In the genomic region with DNA sequence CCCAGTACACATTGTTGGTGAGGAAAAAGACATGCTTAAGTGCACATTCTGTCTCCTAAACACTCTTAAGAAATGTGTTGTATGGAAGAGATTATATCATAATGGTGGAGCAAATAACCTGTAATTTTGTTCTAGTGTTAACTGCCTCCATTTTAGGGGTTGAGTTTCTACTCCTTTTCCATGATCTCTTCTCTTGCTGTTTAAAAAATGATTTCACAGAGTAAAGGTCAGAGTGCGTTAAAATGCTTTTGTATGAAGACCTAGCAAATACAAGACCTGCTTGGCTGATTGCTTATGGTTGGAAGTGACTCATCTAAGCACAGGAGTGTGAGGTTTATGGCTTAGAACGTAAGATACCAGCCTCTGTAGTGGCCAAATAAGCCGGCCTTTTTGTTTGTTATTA, we compare ENCODE assay signal across 15 cellular contexts.
DNase-seq lines count a peak whose midpoint lies in the region; ATAC-seq, FAIRE-seq and TF ChIP-seq lines count a peak whose summit lies in the region.
"Had no signal": no experiment of that assay in that cellular context is flagged by ENCODE, and none has a peak within 500 bp of the region (broad histone marks: within the 10 kb centered on the region; RNA-seq: fewer than 3 reads in every experiment).

No MANE protein-coding gene starts in this region.

- FAIRE-seq in pancreas (lab: Jason Lieb, UNC): no peak
- FAIRE-seq: GM12891 had no signal

- H3K4me3 ChIP-seq in choroid plexus epithelial cell (ENCODE audit: low read depth, low read length) (no peak overlapping the region), pancreas (no peak overlapping the region), HAP-1 (no peak overlapping the region)
- H3K4me3 ChIP-seq: ascending aorta, right lobe of liver had no signal

- in situ Hi-C loops in HAP-1 (cut with MboI; ENCODE audit: low sequenced_read_pairs): no loop called here

- intact Hi-C loops in pancreas (cut with DNase I): no loop called here

- ATAC-seq in pancreas: peak; percentile 21 to 60 (median 42)

- H3K4me1 ChIP-seq in pancreas (peaks cover 2 to 11% (median 7%) of the 10 kb centered on the region in 3 donors), HAP-1 (peaks cover 15% of the 10 kb centered on the region)
- H3K4me1 ChIP-seq: ascending aorta had no signal

- no peaks in the 10 kb centered on the region for H3K9me3 ChIP-seq in pancreas
- H3K9me3 ChIP-seq in HAP-1: no peaks in the 10 kb centered on the region
- H3K9me3 ChIP-seq: ascending aorta, right lobe of liver had no signal

- H3K36me3 ChIP-seq in pancreas (no peaks in the 10 kb centered on the region), HAP-1 (replicated peaks) (peaks cover 7% of the 10 kb centered on the region)
- H3K36me3 ChIP-seq: ascending aorta, right lobe of liver had no signal

- TF ChIP-seq CTCF in choroid plexus epithelial cell (conservative IDR thresholded peaks at IDR 0.05; ENCODE audit: low read depth, low read length): no peak
- TF ChIP-seq CTCF in pancreas (IDR thresholded peaks at IDR 0.05): no peak
- TF ChIP-seq CTCF in GM20000 (IDR thresholded peaks at IDR 0.05; ENCODE audit: extremely low read depth, missing control alignments): no peak

- H3K27me3 ChIP-seq in pancreas (no peaks in the 10 kb centered on the region), HAP-1 (ENCODE audit: low read depth) (no peaks in the 10 kb centered on the region)
- H3K27me3 ChIP-seq: ascending aorta, right lobe of liver had no signal

- H3K27ac ChIP-seq in pancreas: no peak overlapping the region
- H3K27ac ChIP-seq: 22Rv1, ascending aorta, KMS-11, right lobe of liver had no signal

- DNase-seq in NCI-H146 (lab: John Stamatoyannopoulos, UW) (peak; percentile 42), NCI-H146 treated with DMSO at 0.1 percent for 48 hours (lab: John Stamatoyannopoulos, UW; ENCODE audit: unreplicated experiment) (no peak), NCI-H2227 treated with DMSO at 0.1 percent for 48 hours (lab: John Stamatoyannopoulos, UW) (peak; percentile 98), choroid plexus epithelial cell (ENCODE audit: low read depth) (peak; percentile 88), pancreas (no peak), GM20000 (ENCODE audit: low spot score) (no peak), HAP-1 (ENCODE audit: low spot score in 2 of 2) (no peak)
- DNase-seq in stimulated activated naive CD4-positive, alpha-beta T cell treated with Interleukin-2 at 50 U/mL for 16 hours (lab: John Stamatoyannopoulos, UW): no peak
- DNase-seq: activated CD8-positive, alpha-beta memory T cell treated with anti-CD3 and anti-CD28 coated beads, Interleukin-2, amount 50 U/mL, for 48 hours; NCI-H2171 treated with DMSO at 0.1 percent for 48 hours; right lobe of liver had no signal

- WGBS in pancreas, 2 donors: 61 to 75% methylated on average over 3 of the region's 3 CpGs

Comparison
In these comparisons a context has a peak if more than half of its experiments do, and no peak if none do; other contexts are left out.
1. DNase-seq: peak in NCI-H146 (single experiment), NCI-H2227 treated with DMSO at 0.1 percent for 48 hours (single experiment) and choroid plexus epithelial cell (single experiment); none in NCI-H146 treated with DMSO at 0.1 percent for 48 hours (single experiment), pancreas (0 of 6), stimulated activated naive CD4-positive, alpha-beta T cell treated with Interleukin-2 at 50 U/mL for 16 hours (single experiment), GM20000 (single experiment) and HAP-1 (0 of 2).